24 cellular contexts compared by ENCODE assay signal in the genomic region with DNA sequence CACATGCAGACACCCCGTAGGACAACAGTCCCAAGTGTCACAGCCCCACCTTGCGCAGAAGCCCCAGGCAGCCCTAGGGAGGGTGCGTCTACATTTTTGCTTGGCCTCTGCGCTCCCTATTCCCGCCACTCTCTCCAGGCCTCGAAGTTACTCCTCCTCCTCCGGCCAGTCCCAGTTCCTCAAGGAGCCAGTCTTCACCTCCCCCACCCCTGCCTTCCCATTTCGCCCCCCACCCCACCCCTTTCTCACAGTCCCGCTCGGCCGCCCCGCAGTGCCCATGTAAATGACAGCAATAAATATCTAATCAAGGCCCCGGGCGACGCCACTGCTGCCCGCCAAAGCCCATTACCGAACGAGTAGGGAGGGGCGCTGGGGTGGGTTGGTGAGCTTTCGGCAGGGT. TPM values are rescaled to one million over a fixed set of nuclear protein-coding genes. Genes with fewer than 3 reads are reported as not detected.
"Had no signal": no experiment of that assay in that cellular context is flagged by ENCODE, and none has a peak within 500 bp of the region (broad histone marks: within the 10 kb centered on the region; RNA-seq: fewer than 3 reads in every experiment).

No MANE protein-coding gene starts in this region.

- H3K27ac Mint-ChIP-seq: activated CD4-positive, alpha-beta T cell treated with anti-CD3 and anti-CD28 coated beads for 36 hours; activated naive CD8-positive, alpha-beta T cell; activated T-cell treated with anti-CD3 and anti-CD28 coated beads, Interleukin-2, amount 50 U/mL, for 24 hours; activated T-helper 17 cell treated with anti-CD3 and anti-CD28 coated beads, Interleukin-2, amount 50 U/mL, for 72 hours; nephron; stimulated activated naive B cell treated with anti-CD40 and anti-IgM and Interleukin-4, amounts not matched to agents 10 μg/mL and 1 μg/mL and 100 μg/mL, for 72 hours had no signal

- H3K9me3 Mint-ChIP-seq: activated T-cell treated with anti-CD3 and anti-CD28 coated beads, Interleukin-2, amount 50 U/mL, for 24 hours; activated T-helper 17 cell treated with anti-CD3 and anti-CD28 coated beads, Interleukin-2, amount 50 U/mL, for 72 hours; nephron; stimulated activated naive B cell treated with anti-CD40 and anti-IgM and Interleukin-4, amounts not matched to agents 10 μg/mL and 1 μg/mL and 100 μg/mL, for 72 hours had no signal

- DNase-seq: activated CD4-positive, alpha-beta T cell treated with anti-CD3 and anti-CD28 coated beads, Interleukin-2, amount 50 U/mL, for 4 hours; activated CD8-positive, alpha-beta memory T cell treated with anti-CD3 and anti-CD28 coated beads for 24 hours; activated CD8-positive, alpha-beta memory T cell treated with anti-CD3 and anti-CD28 coated beads, Interleukin-2, amount 50 U/mL, for 4 hours; activated T-cell treated with anti-CD3 and anti-CD28 coated beads, Interleukin-2, amount 50 U/mL, for 24 hours; adrenal gland; esophagus squamous epithelium; gastrocnemius medialis; hippocampal formation; left ventricle myocardium superior; mammary epithelial cell; nucleus accumbens; right lobe of liver; stimulated activated CD4-positive, alpha-beta T cell treated with anti-CD3 and anti-CD28 coated beads, Interleukin-1b, Interleukin-23, amount 100 ng/mL, for 48 hours; stimulated activated naive B cell treated with anti-CD40 and anti-IgM and Interleukin-4, amounts not matched to agents 10 μg/mL and 1 μg/mL and 100 μg/mL, for 72 hours; T-helper 9 cell; upper lobe of right lung had no signal

- H3K4me3 Mint-ChIP-seq: activated CD4-positive, alpha-beta T cell treated with anti-CD3 and anti-CD28 coated beads for 36 hours; activated naive CD8-positive, alpha-beta T cell; activated T-cell treated with anti-CD3 and anti-CD28 coated beads, Interleukin-2, amount 50 U/mL, for 24 hours; activated T-helper 17 cell treated with anti-CD3 and anti-CD28 coated beads, Interleukin-2, amount 50 U/mL, for 72 hours; nephron; stimulated activated naive B cell treated with anti-CD40 and anti-IgM and Interleukin-4, amounts not matched to agents 10 μg/mL and 1 μg/mL and 100 μg/mL, for 72 hours had no signal

- H3K4me3 ChIP-seq: adrenal gland, coronary artery, esophagus squamous epithelium, gastrocnemius medialis, right lobe of liver, skin epidermis, upper lobe of right lung had no signal

- ATAC-seq: activated CD4-positive, alpha-beta T cell treated with anti-CD3 and anti-CD28 coated beads for 36 hours; activated T-helper 17 cell treated with anti-CD3 and anti-CD28 coated beads, Interleukin-2, amount 50 U/mL, for 72 hours; gastrocnemius medialis; left ventricle myocardium superior; right lobe of liver; stimulated activated naive B cell treated with anti-CD40 and anti-IgM and Interleukin-4, amounts not matched to agents 10 μg/mL and 1 μg/mL and 100 μg/mL, for 72 hours; upper lobe of right lung had no signal

- H3K27ac ChIP-seq: adrenal gland, coronary artery, esophagus squamous epithelium, gastrocnemius medialis, right lobe of liver, skin epidermis, upper lobe of right lung had no signal

- H3K36me3 ChIP-seq: adrenal gland, esophagus squamous epithelium, gastrocnemius medialis, right lobe of liver, upper lobe of right lung had no signal

- H3K36me3 Mint-ChIP-seq: activated naive CD8-positive, alpha-beta T cell had no signal

- H3K9me3 ChIP-seq: adrenal gland, esophagus squamous epithelium, gastrocnemius medialis, right lobe of liver, upper lobe of right lung had no signal

RNA-seq across cellular contexts. Expression of gene DMBX1, which starts 3.2 kb away (rescaled TPM):
- total RNA-seq: esophagus squamous epithelium; gastrocnemius medialis; left ventricle myocardium superior; mammary epithelial cell; right lobe of liver; T-helper 1 cell treated with Interleukin-12 subunit alpha and Interleukin-12 subunit beta and Interleukin-4 antibody, amounts not matched to agents 30 ng/mL and 1 ng/mL, for 36 hours; upper lobe of right lung had no signal
- polyA plus RNA-seq: mammary epithelial cell had no signal

RNA-seq across cellular contexts. Expression of gene KNCN, which starts 58.6 kb away (rescaled TPM):
- total RNA-seq: activated CD4-positive, alpha-beta T cell treated with anti-CD3 and anti-CD28 coated beads for 36 hours; activated T-helper 17 cell treated with anti-CD3 and anti-CD28 coated beads, Interleukin-2, amount 50 U/mL, for 72 hours; adrenal gland; astrocyte; esophagus squamous epithelium; gastrocnemius medialis; left ventricle myocardium superior; mammary epithelial cell; right lobe of liver; T-helper 1 cell treated with Interleukin-12 subunit alpha and Interleukin-12 subunit beta and Interleukin-4 antibody, amounts not matched to agents 30 ng/mL and 1 ng/mL, for 36 hours; upper lobe of right lung had no signal
- polyA plus RNA-seq: mammary epithelial cell had no signal
